In genomic region chr15:34993877-34994276, GRCh38 we compare ENCODE assay signal across 1 cellular context.
A peak's percentile ranks its signal among the peaks of the same experiment; 100 is the strongest.
TF ChIP-seq lines count a peak whose summit lies in the region.

No MANE protein-coding gene starts in this region.

TF ChIP-seq in K562, 482 proteins besides CTCF, POLR2A, EP300 and RAD21 (continued from another document and continues in another):
- TF ChIP-seq CHD7 (IDR thresholded peaks at IDR 0.05; ENCODE audit: low read depth, low read length) (no peak), ZBTB2 (IDR thresholded peaks at IDR 0.05) (peak; percentile 41; the same call in 1 of the 2 replicates), RB1 (IDR thresholded peaks at IDR 0.05; ENCODE audit: low read depth) (no peak), PTTG1 (tag; IDR thresholded peaks at IDR 0.05; ENCODE audit: low read depth) (peak; percentile 93), TEAD1 (CRISPR knock-in tag; IDR thresholded peaks at IDR 0.05) (peak in 1 of 2 experiments; percentile 68; a peak in 2 of 4 replicates), NFE2L1 (tag; IDR thresholded peaks at IDR 0.05; ENCODE audit: borderline replicate concordance, low read depth) (no peak), NR4A1 (CRISPR knock-in tag; IDR thresholded peaks at IDR 0.05) (no peak), NR4A1 (tag; IDR thresholded peaks at IDR 0.05) (peak; percentile 95), ZNF41 (CRISPR knock-in tag; conservative IDR thresholded peaks at IDR 0.05) (peak; percentile 75; the same call in 1 of the 2 replicates), ZNF764 (CRISPR knock-in tag; IDR thresholded peaks at IDR 0.05; ENCODE audit: low read depth) (no peak), ID3 (CRISPR knock-in tag; IDR thresholded peaks at IDR 0.05) (peak; percentile 33; the same call in 1 of the 2 replicates), ID3 (tag; IDR thresholded peaks at IDR 0.05) (peak; percentile 97), HDAC8 (tag; IDR thresholded peaks at IDR 0.05) (peak; percentile 86; the same call in 1 of the 2 replicates), TBL1XR1 (IDR thresholded peaks at IDR 0.05; ENCODE audit: low read length in 2 of 2) (no peak), ZBED1 (IDR thresholded peaks at IDR 0.05) (no peak), ZKSCAN8 (CRISPR knock-in tag; IDR thresholded peaks at IDR 0.05) (peak; percentile 72), HMG20A (CRISPR knock-in tag; conservative IDR thresholded peaks at IDR 0.05) (no peak), ZNF408 (CRISPR knock-in tag; IDR thresholded peaks at IDR 0.05; ENCODE audit: low read depth) (no peak), PURB (CRISPR knock-in tag; IDR thresholded peaks at IDR 0.05; ENCODE audit: low read depth) (no peak), ZZZ3 (IDR thresholded peaks at IDR 0.05) (no peak), ZNF311 (CRISPR knock-in tag; IDR thresholded peaks at IDR 0.05) (peak; percentile 92), NR2F6 (CRISPR knock-in tag; IDR thresholded peaks at IDR 0.05) (no peak), RBM17 (IDR thresholded peaks at IDR 0.05; ENCODE audit: borderline replicate concordance, low read depth, low read length) (no peak), PYGO2 (tag; IDR thresholded peaks at IDR 0.05) (peak; percentile 83; the same call in 1 of the 2 replicates), NR0B1 (IDR thresholded peaks at IDR 0.05; ENCODE audit: partially characterized antibody) (no peak), ZNF23 (CRISPR knock-in tag; IDR thresholded peaks at IDR 0.05) (0 out of 2 replicates have a peak, but pooled peaks have one; percentile 29), PTBP1 (IDR thresholded peaks at IDR 0.05; ENCODE audit: low read depth, low read length) (no peak), BMI1 (IDR thresholded peaks at IDR 0.05; ENCODE audit: low read length) (no peak), GTF2F1 (IDR thresholded peaks at IDR 0.05; ENCODE audit: low read depth, low read length) (no peak), DIDO1 (tag; IDR thresholded peaks at IDR 0.05; ENCODE audit: low read depth) (peak; percentile 49; the same call in 1 of the 2 replicates), POLR2B (IDR thresholded peaks at IDR 0.05; ENCODE audit: low read depth, partially characterized antibody) (no peak), ZNF12 (CRISPR knock-in tag; IDR thresholded peaks at IDR 0.05) (no peak), NR2C2 (CRISPR knock-in tag; IDR thresholded peaks at IDR 0.05) (no peak), NR2C2 (tag; IDR thresholded peaks at IDR 0.05) (peak; percentile 36; the same call in 1 of the 2 replicates), NR2C1 (IDR thresholded peaks at IDR 0.05) (no peak), NR2C1 (tag; IDR thresholded peaks at IDR 0.05) (peak; percentile 89), ZNF77 (CRISPR knock-in tag; IDR thresholded peaks at IDR 0.05) (no peak), VEZF1 (CRISPR knock-in tag; IDR thresholded peaks at IDR 0.05) (0 out of 2 replicates have a peak, but pooled peaks have one; percentile 21), ATF4 (CRISPR knock-in tag; IDR thresholded peaks at IDR 0.05) (peak; percentile 53; the same call in 1 of the 2 replicates), MEIS2 (IDR thresholded peaks at IDR 0.05; ENCODE audit: partially characterized antibody) (no peak), ZHX1 (conservative IDR thresholded peaks at IDR 0.05; ENCODE audit: low read length) (no peak), ZNF274 (IDR thresholded peaks at IDR 0.05; ENCODE audit: borderline replicate concordance, low read depth, low read length) (no peak)
- TF ChIP-seq, protein P1, sequence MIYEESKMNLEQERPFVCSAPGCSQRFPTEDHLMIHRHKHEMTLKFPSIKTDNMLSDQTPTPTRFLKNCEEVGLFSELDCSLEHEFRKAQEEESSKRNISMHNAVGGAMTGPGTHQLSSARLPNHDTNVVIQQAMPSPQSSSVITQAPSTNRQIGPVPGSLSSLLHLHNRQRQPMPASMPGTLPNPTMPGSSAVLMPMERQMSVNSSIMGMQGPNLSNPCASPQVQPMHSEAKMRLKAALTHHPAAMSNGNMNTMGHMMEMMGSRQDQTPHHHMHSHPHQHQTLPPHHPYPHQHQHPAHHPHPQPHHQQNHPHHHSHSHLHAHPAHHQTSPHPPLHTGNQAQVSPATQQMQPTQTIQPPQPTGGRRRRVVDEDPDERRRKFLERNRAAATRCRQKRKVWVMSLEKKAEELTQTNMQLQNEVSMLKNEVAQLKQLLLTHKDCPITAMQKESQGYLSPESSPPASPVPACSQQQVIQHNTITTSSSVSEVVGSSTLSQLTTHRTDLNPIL (CRISPR knock-in tag; IDR thresholded peaks at IDR 0.05) = no peak
